ENCODE assay signal across 25 cellular contexts in genomic region chr7:116234517-116235200, GRCh38. TPM values are rescaled to one million over a fixed set of nuclear protein-coding genes. Genes with fewer than 3 reads are reported as not detected.
DNase-seq lines count a peak whose midpoint lies in the region; TF ChIP-seq lines count a peak whose summit lies in the region.
"Had no signal": no experiment of that assay in that cellular context is flagged by ENCODE, and none has a peak within 500 bp of the region (broad histone marks: within the 10 kb centered on the region; RNA-seq: fewer than 3 reads in every experiment).

No MANE protein-coding gene starts in this region.

- H2AFZ ChIP-seq in smooth muscle cell (ENCODE audit: low read depth), result no peak overlapping the region

- H3K9me3 Mint-ChIP-seq in activated T-cell treated with anti-CD3 and anti-CD28 coated beads, Interleukin-2, amount 50 U/mL, for 24 hours, result no peaks in the 10 kb centered on the region
- H3K9me3 Mint-ChIP-seq in IgD-negative memory B cell, result no peaks in the 10 kb centered on the region
- H3K9me3 Mint-ChIP-seq: activated T-helper 17 cell treated with anti-CD3 and anti-CD28 coated beads, Interleukin-2, amount 50 U/mL, for 72 hours; naive B cell; T-helper 1 cell treated with Interleukin-12 subunit alpha and Interleukin-12 subunit beta and Interleukin-4 antibody, amounts not matched to agents 30 μg/mL and 1 μg/mL, for 36 hours had no signal

- H3K9me3 ChIP-seq in esophagus muscularis mucosa (no peaks in the 10 kb centered on the region), smooth muscle cell (replicated peaks; ENCODE audit: low read depth) (no peaks in the 10 kb centered on the region)
- H3K9me3 ChIP-seq: BE2C, Caco-2, left lung, upper lobe of left lung had no signal

- H3K27ac Mint-ChIP-seq in activated T-cell treated with anti-CD3 and anti-CD28 coated beads, Interleukin-2, amount 50 U/mL, for 24 hours, result peak overlapping the region; percentile 76
- peak overlapping the region in 2 of 3 donors; percentile 20 to 31 for H3K27ac Mint-ChIP-seq in IgD-negative memory B cell

- no peak overlapping the region for H3K4me3 Mint-ChIP-seq in activated T-cell treated with anti-CD3 and anti-CD28 coated beads, Interleukin-2, amount 50 U/mL, for 24 hours
- H3K4me3 Mint-ChIP-seq in IgD-negative memory B cell, result no peak overlapping the region
- H3K4me3 Mint-ChIP-seq: activated T-helper 17 cell treated with anti-CD3 and anti-CD28 coated beads, Interleukin-2, amount 50 U/mL, for 72 hours; T-helper 1 cell treated with Interleukin-12 subunit alpha and Interleukin-12 subunit beta and Interleukin-4 antibody, amounts not matched to agents 30 μg/mL and 1 μg/mL, for 36 hours had no signal

- peaks cover 98% of the 10 kb centered on the region for H4K20me1 ChIP-seq in smooth muscle cell (ENCODE audit: low read depth)

- peaks cover 34% of the 10 kb centered on the region for H3K36me3 Mint-ChIP-seq in activated T-cell treated with anti-CD3 and anti-CD28 coated beads, Interleukin-2, amount 50 U/mL, for 24 hours (ENCODE audit: low read depth)
- H3K36me3 Mint-ChIP-seq in IgD-negative memory B cell, result peaks cover 1% of the 10 kb centered on the region

- H3F3A ChIP-seq in smooth muscle cell (ENCODE audit: low read depth), result no peaks in the 10 kb centered on the region

- TF ChIP-seq CTCF in esophagus muscularis mucosa (IDR thresholded peaks at IDR 0.05) (no peak), smooth muscle cell (IDR thresholded peaks at IDR 0.05; ENCODE audit: borderline replicate concordance, insufficient read depth, poor library complexity, severe bottlenecking) (no peak)

- H3K4me2 ChIP-seq in smooth muscle cell, result no peak overlapping the region

- H3K27me3 Mint-ChIP-seq in activated T-cell treated with anti-CD3 and anti-CD28 coated beads, Interleukin-2, amount 50 U/mL, for 24 hours, result no peaks in the 10 kb centered on the region
- H3K27me3 Mint-ChIP-seq in IgD-negative memory B cell, result no peaks in the 10 kb centered on the region
- H3K27me3 Mint-ChIP-seq: activated T-helper 17 cell treated with anti-CD3 and anti-CD28 coated beads, Interleukin-2, amount 50 U/mL, for 72 hours; naive B cell had no signal

- intact Hi-C loops in esophagus muscularis mucosa (cut with DNase I), result no loop called here

- H3K4me3 ChIP-seq in esophagus muscularis mucosa (no peak overlapping the region), smooth muscle cell (no peak overlapping the region)
- H3K4me3 ChIP-seq: left lung, upper lobe of left lung had no signal

- peaks cover 90% of the 10 kb centered on the region for H3K79me2 ChIP-seq in smooth muscle cell (ENCODE audit: low read depth)

- H3K27me3 ChIP-seq in esophagus muscularis mucosa (no peaks in the 10 kb centered on the region), smooth muscle cell (ENCODE audit: low read depth) (no peaks in the 10 kb centered on the region)
- H3K27me3 ChIP-seq: BE2C, left lung, upper lobe of left lung had no signal

- no peak for DNase-seq in activated T-cell treated with anti-CD3 and anti-CD28 coated beads, Interleukin-2, amount 50 U/mL, for 24 hours
- no peak for DNase-seq in activated T-cell treated with anti-CD3 and anti-CD28 coated beads, Interleukin-2, amount 50 U/mL, for 1 hour
- DNase-seq in esophagus muscularis mucosa (ENCODE audit: extremely low spot score), result no peak
- DNase-seq in smooth muscle cell (lab: John Stamatoyannopoulos, UW; ENCODE audit: unreplicated experiment), result no peak
- DNase-seq in GM03348 (ENCODE audit: low spot score), result no peak
- no peak for DNase-seq in NCI-H82 treated with DMSO at 0.1 percent for 48 hours (lab: John Stamatoyannopoulos, UW; ENCODE audit: unreplicated experiment)
- DNase-seq in activated CD8-positive, alpha-beta memory T cell treated with anti-CD3 and anti-CD28 coated beads for 24 hours, result no peak
- DNase-seq: BE2C; Caco-2; GF-D8; HCEC 1CT; KG1; left lung; MM.1S; naive B cell; NCI-H1417; NCI-H82; RPMI8226; small intestine; stimulated activated CD4-positive, alpha-beta T cell treated with anti-CD3 and anti-CD28 coated beads, Interleukin-1b, Interleukin-23, amount 100 ng/mL, for 48 hours; stimulated activated CD8-positive, alpha-beta memory T cell treated with anti-CD3 and anti-CD28 coated beads, Interleukin-4, amount 100 ng/mL, for 48 hours; upper lobe of left lung had no signal

- peaks cover 0 to 11% (median 4%) of the 10 kb centered on the region in 4 donors for H3K36me3 ChIP-seq in esophagus muscularis mucosa
- peaks cover 10% of the 10 kb centered on the region for H3K36me3 ChIP-seq in smooth muscle cell (ENCODE audit: low read depth)
- H3K36me3 ChIP-seq: BE2C had no signal

- WGBS in esophagus muscularis mucosa, result 67% methylated on average over 9 of the region's 9 CpGs
- WGBS in smooth muscle cell (ENCODE audit: low lambda C conversion rate), result 95% methylated on average over 9 of the region's 9 CpGs

- no peak for TF ChIP-seq EP300 in esophagus muscularis mucosa (IDR thresholded peaks at IDR 0.05)

- TF ChIP-seq POLR2A in esophagus muscularis mucosa (IDR thresholded peaks at IDR 0.05; ENCODE audit: low read depth), result no peak

- peaks cover 33 to 95% (median 84%) of the 10 kb centered on the region in 4 donors for H3K4me1 ChIP-seq in esophagus muscularis mucosa
- peaks cover 8% of the 10 kb centered on the region for H3K4me1 ChIP-seq in smooth muscle cell (ENCODE audit: low read depth)
- H3K4me1 ChIP-seq: BE2C had no signal

- H3K4me1 Mint-ChIP-seq in activated T-cell treated with anti-CD3 and anti-CD28 coated beads, Interleukin-2, amount 50 U/mL, for 24 hours (ENCODE audit: low read depth), result peaks cover 89% of the 10 kb centered on the region
- peaks cover 20 to 45% (median 27%) of the 10 kb centered on the region in 3 donors for H3K4me1 Mint-ChIP-seq in IgD-negative memory B cell

- no peak overlapping the region for H3K9ac ChIP-seq in smooth muscle cell (ENCODE audit: low read depth)

- peak overlapping the region in 3 of 4 donors; percentile 11 to 47 (median 42) for H3K27ac ChIP-seq in esophagus muscularis mucosa (replicated peaks in 1 of 4)
- peak overlapping the region; percentile 6 for H3K27ac ChIP-seq in smooth muscle cell (ENCODE audit: low read depth)
- H3K27ac ChIP-seq: left lung, upper lobe of left lung had no signal

RNA-seq across cellular contexts. Expression of gene TES, which starts 24.3 kb away (rescaled TPM):
- polyA plus RNA-seq in IgD-negative memory B cell (150 TPM), smooth muscle cell (74.6 and 107 TPM in 2 replicates)
- total RNA-seq in esophagus muscularis mucosa (100 to 1,000 TPM; 213 to 356 (median 265) TPM), smooth muscle cell (149 and 167 TPM in 2 replicates)
